ENCODE assay signal across 32 cellular contexts in genomic region chr22:22986640-22987039, GRCh38.
DNase-seq lines count a peak whose midpoint lies in the region; ATAC-seq, FAIRE-seq and TF ChIP-seq lines count a peak whose summit lies in the region.
"Had no signal": no experiment of that assay in that cellular context is flagged by ENCODE, and none has a peak within 500 bp of the region (broad histone marks: within the 10 kb centered on the region; RNA-seq: fewer than 3 reads in every experiment).

No MANE protein-coding gene starts in this region.

- no peak overlapping the region for H3K4me3 ChIP-seq in KMS-11 (IDR thresholded peaks at IDR 0.05; ENCODE audit: insufficient read depth, low read depth, low read length)
- H3K4me3 ChIP-seq in K562 = no peak overlapping the region
- H3K4me3 ChIP-seq in right cardiac atrium (ENCODE audit: low read length) = no peak overlapping the region
- H3K4me3 ChIP-seq: A549; BLaER1; BLaER1 treated with 17β-estradiol and CSF1 and Interleukin-3, amounts not matched to agents 10 nM and 100 nM had no signal

- H3K79me2 ChIP-seq in KMS-11 (ENCODE audit: insufficient read depth, low read depth) (no peaks in the 10 kb centered on the region), K562 (ENCODE audit: control insufficient read depth, insufficient read depth, low read length) (no peaks in the 10 kb centered on the region)

- H2AFZ ChIP-seq in KMS-11 (ENCODE audit: low read depth) (no peak overlapping the region), K562 (ENCODE audit: low read depth, low read length) (no peak overlapping the region)

- BruUV-seq in K562 (replicated peaks; lab: Mats Ljungman, UMichigan) = no TSS peak

- H4K20me1 ChIP-seq in KMS-11 (ENCODE audit: insufficient read depth) (no peaks in the 10 kb centered on the region), K562 (replicated peaks; ENCODE audit: control insufficient read depth, insufficient read depth, low read length) (no peaks in the 10 kb centered on the region)
- H4K20me1 ChIP-seq: BLaER1; BLaER1 treated with 17β-estradiol and CSF1 and Interleukin-3, amounts not matched to agents 10 nM and 100 nM had no signal

- TF ChIP-seq CTCF in KMS-11 (conservative IDR thresholded peaks at IDR 0.05; ENCODE audit: low read depth, low read length) = no peak
- TF ChIP-seq CTCF in K562 (IDR thresholded peaks at IDR 0.05 in 2 of 3, conservative IDR thresholded peaks at IDR 0.05 in 1 of 3; ENCODE audit: insufficient read depth in 2 of 3, low read depth in 1 of 3, low read length in 3 of 3) = no peak
- no peak for TF ChIP-seq CTCF in CD14-positive monocyte (IDR thresholded peaks at IDR 0.05)

- POLR2A ChIA-PET in K562 (lab: Yijun Ruan, JAX) = interaction anchor here (0.7 to 3.9 kb wide), 4 partner anchors 11 to 62 kb away, joined by 3 to 35 read pairs (median 4); no protein-coding TSS in a partner anchor

- no peaks in the 10 kb centered on the region for H3K4me1 Mint-ChIP-seq in CD14-positive monocyte
- H3K4me1 Mint-ChIP-seq: CD4-positive, alpha-beta memory T cell; CD4-positive, CD25-positive, alpha-beta regulatory T cell had no signal

- peaks cover 0 to 7% (median 4%) of the 10 kb centered on the region in 7 donors for H3K9me3 Mint-ChIP-seq in CD14-positive monocyte
- H3K9me3 Mint-ChIP-seq: CD4-positive, alpha-beta T cell; CD8-positive, alpha-beta memory T cell; CD8-positive, alpha-beta T cell had no signal

- DNase-seq in K562 (ENCODE audit: extremely low read depth in 1 of 4, low spot score in 3 of 4) (peak in 1 of 4 experiments; percentile 33), CD14-positive monocyte (ENCODE audit: low spot score) (no peak), right cardiac atrium (no peak)
- DNase-seq: 8988T; ACHN; AML-193; BE2C; C1 segment of cervical spinal cord; Caco-2; Calu3; CD4-positive, alpha-beta memory T cell; CD4-positive, alpha-beta T cell; CD4-positive, CD25-positive, alpha-beta regulatory T cell; CD8-positive, alpha-beta memory T cell; CD8-positive, alpha-beta T cell; COR-L47; DMS 273 treated with DMSO at 0.1 percent for 48 hours; DMS153; DMS53; DMS79; DMS79 treated with DMSO at 0.1 percent for 48 hours; DND-41; EL had no signal

- peaks cover 2 to 13% (median 12%) of the 10 kb centered on the region in 3 donors for H3K27me3 Mint-ChIP-seq in CD14-positive monocyte (ENCODE audit: low read depth in 3 of 3)

- ATAC-seq in K562 = peak; percentile 9; the same call in 2 of the 3 replicates
- ATAC-seq in right cardiac atrium = no peak
- ATAC-seq: A549; CD8-positive, alpha-beta T cell had no signal

- no peaks in the 10 kb centered on the region for H3K27me3 ChIP-seq in KMS-11 (ENCODE audit: insufficient read depth, low read depth)
- H3K27me3 ChIP-seq in K562 (ENCODE audit: control insufficient read depth in 2 of 2, insufficient read depth in 2 of 2, low read length in 2 of 2) = peaks cover 13 to 15% of the 10 kb centered on the region in 2 experiments; a peak in 3 of 5 replicates
- H3K27me3 ChIP-seq in right cardiac atrium (ENCODE audit: control insufficient read depth, insufficient read depth) = no peaks in the 10 kb centered on the region
- H3K27me3 ChIP-seq: BE2C; BLaER1; BLaER1 treated with 17β-estradiol and CSF1 and Interleukin-3, amounts not matched to agents 10 nM and 100 nM had no signal

- H3K36me3 ChIP-seq in KMS-11 (ENCODE audit: insufficient read depth) (no peaks in the 10 kb centered on the region), K562 (ENCODE audit: control insufficient read depth, insufficient read depth, low read length) (no peaks in the 10 kb centered on the region)
- H3K36me3 ChIP-seq: BE2C, BLaER1 had no signal

- no peak for TF ChIP-seq RAD21 in K562 (CRISPR knock-in tag; conservative IDR thresholded peaks at IDR 0.05 in 1 of 2, IDR thresholded peaks at IDR 0.05 in 1 of 2)

- CTCF ChIA-PET in K562 (lab: Yijun Ruan, JAX; ENCODE audit: low intra/inter-chr PET ratio) = no interaction called here

- no peak overlapping the region for H3K9ac ChIP-seq in KMS-11
- no peak overlapping the region for H3K9ac ChIP-seq in K562 (ENCODE audit: insufficient read depth in 1 of 2, low read depth in 2 of 2, low read length in 2 of 2)
- H3K9ac ChIP-seq: BLaER1; BLaER1 treated with 17β-estradiol and CSF1 and Interleukin-3, amounts not matched to agents 10 nM and 100 nM had no signal

- in situ Hi-C loops in K562 (cut with MboI) = no loop called here

- intact Hi-C loops in K562 (cut with micrococcal nuclease) = no loop called here
- intact Hi-C loops in CD14-positive monocyte (cut with micrococcal nuclease) = no loop called here
- intact Hi-C loops in right cardiac atrium (cut with DNase I) = no loop called here

- no peaks in the 10 kb centered on the region for H3K9me3 ChIP-seq in K562 (replicated peaks; ENCODE audit: control insufficient read depth, insufficient read depth, low read depth, low read length)
- no peaks in the 10 kb centered on the region for H3K9me3 ChIP-seq in right cardiac atrium (ENCODE audit: control insufficient read depth, low read length)
- H3K9me3 ChIP-seq: BE2C, Caco-2 had no signal

- peaks cover 79% of the 10 kb centered on the region for H3K4me1 ChIP-seq in KMS-11 (ENCODE audit: low read depth, poor library complexity, severe bottlenecking)
- no peaks in the 10 kb centered on the region for H3K4me1 ChIP-seq in K562 (replicated peaks in 1 of 2; ENCODE audit: control insufficient read depth in 2 of 2, insufficient read depth in 2 of 2, low read length in 2 of 2)
- no peaks in the 10 kb centered on the region for H3K4me1 ChIP-seq in right cardiac atrium (ENCODE audit: control insufficient read depth, insufficient read depth, low read length)
- H3K4me1 ChIP-seq: A549; BE2C; BLaER1; BLaER1 treated with 17β-estradiol and CSF1 and Interleukin-3, amounts not matched to agents 10 nM and 100 nM; Caco-2 had no signal

- peak overlapping the region; percentile 37; the same call in 1 of the 2 replicates for H3K4me2 ChIP-seq in KMS-11
- no peak overlapping the region for H3K4me2 ChIP-seq in K562 (ENCODE audit: insufficient read depth, low read length)
- H3K4me2 ChIP-seq: A549; BLaER1; BLaER1 treated with 17β-estradiol and CSF1 and Interleukin-3, amounts not matched to agents 10 nM and 100 nM had no signal

- H3K4me3 Mint-ChIP-seq in CD14-positive monocyte = peak overlapping the region in 1 of 2 donors; percentile 8
- H3K4me3 Mint-ChIP-seq: B cell; CD4-positive, alpha-beta memory T cell; CD4-positive, alpha-beta T cell; CD4-positive, CD25-positive, alpha-beta regulatory T cell; CD8-positive, alpha-beta memory T cell; CD8-positive, alpha-beta T cell had no signal

- no peak overlapping the region for H3K27ac Mint-ChIP-seq in CD14-positive monocyte
- H3K27ac Mint-ChIP-seq: B cell; CD4-positive, alpha-beta memory T cell; CD4-positive, alpha-beta T cell; CD4-positive, CD25-positive, alpha-beta regulatory T cell; CD8-positive, alpha-beta T cell had no signal

- under 1% methylated on average over 3 of the region's 3 CpGs for WGBS in K562 (ENCODE audit: insufficient coverage, low coverage, missing lambda C conversion rate)
- 91% methylated on average over 3 of the region's 3 CpGs for WGBS in right cardiac atrium

- TF ChIP-seq EP300 in K562 (IDR thresholded peaks at IDR 0.05; ENCODE audit: low read length) = no peak

- no peaks in the 10 kb centered on the region for H3K36me3 Mint-ChIP-seq in CD14-positive monocyte
- H3K36me3 Mint-ChIP-seq: CD4-positive, alpha-beta memory T cell; CD4-positive, CD25-positive, alpha-beta regulatory T cell; CD8-positive, alpha-beta memory T cell; CD8-positive, alpha-beta T cell had no signal

- FAIRE-seq in K562 (lab: Jason Lieb, UNC) = no peak
- FAIRE-seq: A204.1, A549, D721Med had no signal

- H3K27ac ChIP-seq in KMS-11 (no peak overlapping the region), K562 (ENCODE audit: extremely low read depth, low read depth, low read length) (no peak overlapping the region), right cardiac atrium (ENCODE audit: low read length) (no peak overlapping the region)
- H3K27ac ChIP-seq: 22Rv1; A549; BLaER1; BLaER1 treated with 17β-estradiol and CSF1 and Interleukin-3, amounts not matched to agents 10 nM and 100 nM; C4-2B had no signal

- H3K9me1 ChIP-seq in K562 (ENCODE audit: control insufficient read depth, insufficient read depth, low read length) = no peaks in the 10 kb centered on the region

- no peak for TF ChIP-seq POLR2A in K562 (conservative IDR thresholded peaks at IDR 0.05)

TF ChIP-seq in K562, 482 proteins besides CTCF, POLR2A, EP300 and RAD21 (continues in another document):
- TF ChIP-seq HLTF (IDR thresholded peaks at IDR 0.05) (no peak), ZNF184 (CRISPR knock-in tag; IDR thresholded peaks at IDR 0.05) (peak; percentile 43; the same call in 1 of the 2 replicates), ZBTB1 (CRISPR knock-in tag; IDR thresholded peaks at IDR 0.05; ENCODE audit: borderline replicate concordance, low read depth) (0 out of 2 replicates have a peak, but pooled peaks have one; percentile 6), ZNF124 (CRISPR knock-in tag; IDR thresholded peaks at IDR 0.05) (peak; percentile 87; the same call in 1 of the 2 replicates), IRF2 (CRISPR knock-in tag; IDR thresholded peaks at IDR 0.05) (peak; percentile 90), ZNF282 (CRISPR knock-in tag; IDR thresholded peaks at IDR 0.05) (peak; percentile 31; the same call in 1 of the 2 replicates), ATF2 (CRISPR knock-in tag; IDR thresholded peaks at IDR 0.05) (peak; percentile 63; the same call in 1 of the 2 replicates), TEAD4 (IDR thresholded peaks at IDR 0.05; ENCODE audit: low read length) (no peak), TEAD4 (CRISPR knock-in tag; IDR thresholded peaks at IDR 0.05; ENCODE audit: borderline replicate concordance) (0 out of 2 replicates have a peak, but pooled peaks have one; percentile 20), NR3C1 (CRISPR knock-in tag; IDR thresholded peaks at IDR 0.05) (peak; percentile 61; the same call in 1 of the 2 replicates), STAG1 (CRISPR knock-in tag; IDR thresholded peaks at IDR 0.05; ENCODE audit: borderline replicate concordance) (peak; percentile 24; the same call in 1 of the 2 replicates), CREM (IDR thresholded peaks at IDR 0.05; ENCODE audit: low read depth) (no peak), POLR2AphosphoS5 (IDR thresholded peaks at IDR 0.05; ENCODE audit: control insufficient read depth, insufficient read depth, low read depth, low read length) (no peak), MED1 (CRISPR knock-in tag; IDR thresholded peaks at IDR 0.05; ENCODE audit: borderline replicate concordance) (0 out of 2 replicates have a peak, but pooled peaks have one; percentile 14)
